In genomic region chr22:30336752-30337460, GRCh38 we compare ENCODE assay signal across 26 cellular contexts. TPM values are rescaled to one million over a fixed set of nuclear protein-coding genes. Genes with fewer than 3 reads are reported as not detected.
DNase-seq lines count a peak whose midpoint lies in the region; ATAC-seq lines count a peak whose summit lies in the region.
"Had no signal": no experiment of that assay in that cellular context is flagged by ENCODE, and none has a peak within 500 bp of the region (broad histone marks: within the 10 kb centered on the region; RNA-seq: fewer than 3 reads in every experiment).

No MANE protein-coding gene starts in this region.

- peaks cover 34% of the 10 kb centered on the region for H3K36me3 Mint-ChIP-seq in activated naive CD8-positive, alpha-beta T cell treated with anti-CD3 and anti-CD28 coated beads for 36 hours
- peaks cover 68% of the 10 kb centered on the region for H3K36me3 Mint-ChIP-seq in activated naive CD8-positive, alpha-beta T cell treated with anti-CD3 and anti-CD28 coated beads, Interleukin-2, amount 50 U/mL, for 24 hours (ENCODE audit: low read depth)
- H3K36me3 Mint-ChIP-seq: IgD-negative memory B cell had no signal

- peaks cover 27% of the 10 kb centered on the region for H3K4me1 Mint-ChIP-seq in activated naive CD8-positive, alpha-beta T cell treated with anti-CD3 and anti-CD28 coated beads for 36 hours
- peaks cover 28% of the 10 kb centered on the region for H3K4me1 Mint-ChIP-seq in activated naive CD8-positive, alpha-beta T cell treated with anti-CD3 and anti-CD28 coated beads, Interleukin-2, amount 50 U/mL, for 24 hours
- H3K4me1 Mint-ChIP-seq: IgD-negative memory B cell had no signal

- H3K4me3 Mint-ChIP-seq in activated naive CD8-positive, alpha-beta T cell treated with anti-CD3 and anti-CD28 coated beads for 36 hours, result no peak overlapping the region
- no peak overlapping the region for H3K4me3 Mint-ChIP-seq in activated naive CD8-positive, alpha-beta T cell treated with anti-CD3 and anti-CD28 coated beads, Interleukin-2, amount 50 U/mL, for 24 hours
- H3K4me3 Mint-ChIP-seq: IgD-negative memory B cell; naive B cell; stimulated activated memory B cell treated with anti-CD40 and anti-IgM and Interleukin-4, amounts not matched to agents 10 μg/mL and 1 μg/mL and 100 μg/mL, for 72 hours had no signal

- ATAC-seq in activated naive CD8-positive, alpha-beta T cell treated with anti-CD3 and anti-CD28 coated beads, Interleukin-2, amount 50 U/mL, for 24 hours, result no peak
- ATAC-seq in left lobe of liver, result peak; percentile 79
- ATAC-seq: stimulated activated memory B cell treated with anti-CD40 and anti-IgM and Interleukin-4, amounts not matched to agents 10 μg/mL and 1 μg/mL and 100 μg/mL, for 72 hours had no signal

- H3K9me3 ChIP-seq in MG63, result no peaks in the 10 kb centered on the region
- H3K9me3 ChIP-seq: ascending aorta, thoracic aorta, vagina had no signal

- H3K27ac Mint-ChIP-seq in activated naive CD8-positive, alpha-beta T cell treated with anti-CD3 and anti-CD28 coated beads for 36 hours, result peak overlapping the region; percentile 34
- no peak overlapping the region for H3K27ac Mint-ChIP-seq in activated naive CD8-positive, alpha-beta T cell treated with anti-CD3 and anti-CD28 coated beads, Interleukin-2, amount 50 U/mL, for 24 hours
- H3K27ac Mint-ChIP-seq: stimulated activated memory B cell treated with anti-CD40 and anti-IgM and Interleukin-4, amounts not matched to agents 10 μg/mL and 1 μg/mL and 100 μg/mL, for 72 hours had no signal

- no peaks in the 10 kb centered on the region for H3K27me3 ChIP-seq in MG63
- H3K27me3 ChIP-seq: ascending aorta, vagina had no signal

- no peaks in the 10 kb centered on the region for H3K27me3 Mint-ChIP-seq in activated naive CD8-positive, alpha-beta T cell treated with anti-CD3 and anti-CD28 coated beads for 36 hours
- no peaks in the 10 kb centered on the region for H3K27me3 Mint-ChIP-seq in activated naive CD8-positive, alpha-beta T cell treated with anti-CD3 and anti-CD28 coated beads, Interleukin-2, amount 50 U/mL, for 24 hours
- H3K27me3 Mint-ChIP-seq: IgD-negative memory B cell; naive B cell; stimulated activated memory B cell treated with anti-CD40 and anti-IgM and Interleukin-4, amounts not matched to agents 10 μg/mL and 1 μg/mL and 100 μg/mL, for 72 hours had no signal

- H3K36me3 ChIP-seq in MG63, result peaks cover 91% of the 10 kb centered on the region

- DNase-seq in activated naive CD8-positive, alpha-beta T cell treated with anti-CD3 and anti-CD28 coated beads for 36 hours, result no peak
- no peak for DNase-seq in activated naive CD8-positive, alpha-beta T cell treated with anti-CD3 and anti-CD28 coated beads, Interleukin-2, amount 50 U/mL, for 24 hours
- DNase-seq in globus pallidus (ENCODE audit: low spot score), result peak; percentile 36
- DNase-seq in left lobe of liver (ENCODE audit: low spot score), result peak; percentile 83
- no peak for DNase-seq in HPDE6-E6E7 (ENCODE audit: extremely low spot score)
- DNase-seq in SK-N-DZ (ENCODE audit: low spot score), result no peak
- no peak for DNase-seq in NCI-H2227 (lab: John Stamatoyannopoulos, UW; ENCODE audit: unreplicated experiment)
- DNase-seq in MG63, result no peak
- DNase-seq: activated CD4-positive, alpha-beta T cell treated with anti-CD3 and anti-CD28 coated beads, Interleukin-2, amount 50 U/mL, for 4 hours; activated gamma-delta T cell treated with Interleukin-2 at 50 U/mL for 16 hours; activated T-cell treated with anti-CD3 and anti-CD28 coated beads, Interleukin-2, amount 50 U/mL, for 1 hour; Calu3; central memory CD4-positive, alpha-beta T cell; mesendoderm; naive B cell; NCI-H1105 treated with DMSO at 0.1 percent for 48 hours; NCI-H2029 treated with DMSO at 0.1 percent for 48 hours; NCI-H82; occipital lobe; stimulated activated CD4-positive, alpha-beta T cell treated with anti-CD3 and anti-CD28 coated beads, Interleukin-2, amount 100 ng/mL, for 48 hours; T-helper 9 cell had no signal

- H3K9me3 Mint-ChIP-seq in activated naive CD8-positive, alpha-beta T cell treated with anti-CD3 and anti-CD28 coated beads for 36 hours, result no peaks in the 10 kb centered on the region
- no peaks in the 10 kb centered on the region for H3K9me3 Mint-ChIP-seq in activated naive CD8-positive, alpha-beta T cell treated with anti-CD3 and anti-CD28 coated beads, Interleukin-2, amount 50 U/mL, for 24 hours
- H3K9me3 Mint-ChIP-seq: IgD-negative memory B cell; naive B cell; stimulated activated memory B cell treated with anti-CD40 and anti-IgM and Interleukin-4, amounts not matched to agents 10 μg/mL and 1 μg/mL and 100 μg/mL, for 72 hours had no signal

- H3K4me3 ChIP-seq in MG63, result no peak overlapping the region
- H3K4me3 ChIP-seq: ascending aorta, thoracic aorta, vagina had no signal

RNA-seq across cellular contexts. Expression of gene TBC1D10A, which starts 10.2 kb away (rescaled TPM):
- 10 to 100 TPM; 13.0 to 14.4 TPM for total RNA-seq in activated naive CD8-positive, alpha-beta T cell treated with anti-CD3 and anti-CD28 coated beads for 36 hours
- 19.7 TPM for total RNA-seq in left lobe of liver
- polyA plus RNA-seq in SK-N-DZ (2014; cell fraction: cytosol; rRNA removed), result 11.4 and 12.7 TPM in 2 replicates
- 17.1 and 20.8 TPM in 2 replicates for polyA plus RNA-seq in SK-N-DZ (2014; cell fraction: nucleus; rRNA removed)
- total RNA-seq in MG63 (2014; rRNA removed; shearing (Covaris generic); ENCODE audit: low replicate concordance), result 17.5 and 25.7 TPM in 2 replicates

RNA-seq across cellular contexts. Expression of gene SF3A1, which starts 19.8 kb away (rescaled TPM):
- 100 to 1,000 TPM; 243 to 244 TPM for total RNA-seq in activated naive CD8-positive, alpha-beta T cell treated with anti-CD3 and anti-CD28 coated beads for 36 hours
- 73.3 TPM for total RNA-seq in left lobe of liver
- polyA plus RNA-seq in SK-N-DZ (2014; cell fraction: cytosol; rRNA removed), result 17.6 and 31.0 TPM in 2 replicates
- polyA plus RNA-seq in SK-N-DZ (2014; cell fraction: nucleus; rRNA removed), result 21.7 and 101 TPM in 2 replicates
- 6.9 and 19.5 TPM in 2 replicates for total RNA-seq in MG63 (2014; rRNA removed; shearing (Covaris generic); ENCODE audit: low replicate concordance)

RNA-seq across cellular contexts. Expression of gene CCDC157, which starts 19.9 kb away (rescaled TPM):
- total RNA-seq in activated naive CD8-positive, alpha-beta T cell treated with anti-CD3 and anti-CD28 coated beads for 36 hours, result 1 to 10 TPM; 2.5 to 2.6 TPM
- 0.78 TPM for total RNA-seq in left lobe of liver
- polyA plus RNA-seq in SK-N-DZ (2014; cell fraction: cytosol; rRNA removed), result 7.2 and 8.6 TPM in 2 replicates
- polyA plus RNA-seq in SK-N-DZ (2014; cell fraction: nucleus; rRNA removed), result 6.6 and 6.7 TPM in 2 replicates
- 1.0 and 2.6 TPM in 2 replicates for total RNA-seq in MG63 (2014; rRNA removed; shearing (Covaris generic); ENCODE audit: low replicate concordance)

RNA-seq across cellular contexts. Expression of gene CASTOR1, which starts 47.6 kb away (rescaled TPM):
- total RNA-seq in activated naive CD8-positive, alpha-beta T cell treated with anti-CD3 and anti-CD28 coated beads for 36 hours, result 1 to 10 TPM; 2.8 to 3.5 TPM
- total RNA-seq in left lobe of liver, result 9.7 TPM
- polyA plus RNA-seq in SK-N-DZ (2014; cell fraction: cytosol; rRNA removed), result 3.2 and 4.1 TPM in 2 replicates
- 7.9 and 11.9 TPM in 2 replicates for polyA plus RNA-seq in SK-N-DZ (2014; cell fraction: nucleus; rRNA removed)
- total RNA-seq in MG63 (2014; rRNA removed; shearing (Covaris generic); ENCODE audit: low replicate concordance), result 2.3 and 4.1 TPM in 2 replicates

RNA-seq across cellular contexts. Expression of gene RNF215, which starts 50.3 kb away (rescaled TPM):
- total RNA-seq in activated naive CD8-positive, alpha-beta T cell treated with anti-CD3 and anti-CD28 coated beads for 36 hours, result 1 to 10 TPM; 3.3 to 3.9 TPM
- total RNA-seq in left lobe of liver, result 8.7 TPM
- polyA plus RNA-seq in SK-N-DZ (2014; cell fraction: cytosol; rRNA removed), result 20.7 and 26.5 TPM in 2 replicates
- 81.1 and 92.8 TPM in 2 replicates for polyA plus RNA-seq in SK-N-DZ (2014; cell fraction: nucleus; rRNA removed)
- total RNA-seq in MG63 (2014; rRNA removed; shearing (Covaris generic); ENCODE audit: low replicate concordance), result 26.9 and 29.6 TPM in 2 replicates

Comparison
In these comparisons a context has a peak if more than half of its experiments do, and no peak if none do; other contexts are left out.
1. DNase-seq: peak in globus pallidus (single experiment) and left lobe of liver (single experiment); none in activated naive CD8-positive, alpha-beta T cell treated with anti-CD3 and anti-CD28 coated beads for 36 hours (single experiment), activated naive CD8-positive, alpha-beta T cell treated with anti-CD3 and anti-CD28 coated beads, Interleukin-2, amount 50 U/mL, for 24 hours (single experiment), HPDE6-E6E7 (single experiment), SK-N-DZ (single experiment), NCI-H2227 (single experiment) and MG63 (single experiment).